In the genomic region with DNA sequence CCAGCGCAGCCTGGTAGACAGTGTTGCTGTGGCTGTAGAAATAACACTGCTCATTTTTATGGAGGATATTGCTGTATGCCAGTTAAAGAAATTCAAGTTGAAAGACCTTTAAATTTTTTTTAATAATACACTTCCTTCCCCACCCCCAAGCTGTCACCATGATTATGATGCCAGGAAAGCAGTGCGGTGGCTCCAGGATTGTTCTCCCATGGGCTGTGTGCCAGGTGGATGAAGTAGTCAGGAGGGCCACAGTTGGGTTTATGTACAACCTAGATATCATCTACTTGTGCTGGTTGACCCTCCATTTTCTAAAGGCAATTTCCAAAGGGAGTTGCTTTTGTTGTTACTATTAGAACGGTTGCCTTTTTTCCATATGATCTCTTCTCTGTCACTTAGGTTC, we compare ENCODE assay signal across 13 cellular contexts.
DNase-seq lines count a peak whose midpoint lies in the region; ATAC-seq, FAIRE-seq and TF ChIP-seq lines count a peak whose summit lies in the region.
"Had no signal": no experiment of that assay in that cellular context is flagged by ENCODE, and none has a peak within 500 bp of the region (broad histone marks: within the 10 kb centered on the region; RNA-seq: fewer than 3 reads in every experiment).

No MANE protein-coding gene starts in this region.

- H3K4me3 Mint-ChIP-seq in natural killer cell: no peak overlapping the region
- H3K4me3 Mint-ChIP-seq: stimulated activated naive CD8-positive, alpha-beta T cell treated with anti-CD3 and anti-CD28 coated beads, Interleukin-15, Interleukin-2, amounts not matched to agents 100 ng/mL and 50 ng/mL, for 24 hours had no signal

- H3K27me3 Mint-ChIP-seq in natural killer cell (ENCODE audit: low read depth in 2 of 2): no peaks in the 10 kb centered on the region
- H3K27me3 Mint-ChIP-seq: CD4-positive, alpha-beta memory T cell; stimulated activated naive CD8-positive, alpha-beta T cell treated with anti-CD3 and anti-CD28 coated beads, Interleukin-15, Interleukin-2, amounts not matched to agents 100 ng/mL and 50 ng/mL, for 24 hours had no signal

- in situ Hi-C loops in Caki2 (cut with HindIII; ENCODE audit: low pct_unique_long_range_greater_than_20kb, low sequenced_read_pairs): no loop called here

- 72% methylated on average over 3 of the region's 3 CpGs for WGBS in A549 (ENCODE audit: missing lambda C conversion rate)

- POLR2A ChIA-PET in A549 (lab: Yijun Ruan, JAX): no interaction called here

- 0 out of 3 replicates have a peak overlapping the region, but pooled peaks have one; percentile 15 for H3K4me2 ChIP-seq in A549

- peaks cover 49 to 51% of the 10 kb centered on the region in 2 donors for H3K4me1 Mint-ChIP-seq in natural killer cell

- intact Hi-C loops in left colon (cut with DNase I, micrococcal nuclease): no loop called here
- intact Hi-C loops in natural killer cell (cut with micrococcal nuclease): loop anchor here (5.0 kb wide), 1 partner anchor 64 kb away; no protein-coding TSS in a partner anchor

- no peak overlapping the region for H3K27ac Mint-ChIP-seq in natural killer cell

- DNase-seq in A549 (ENCODE audit: low read depth in 1 of 2, low spot score in 1 of 2) (no peak), Caki2 (ENCODE audit: low read depth) (peak; percentile 45), SHP77 treated with DMSO at 0.1 percent for 48 hours (lab: John Stamatoyannopoulos, UW) (peak; percentile 73), left colon (peak in 1 of 2 donors; percentile 52), erythroblast (lab: John Stamatoyannopoulos, UW) (no peak), natural killer cell (no peak)
- DNase-seq: CD4-positive, alpha-beta memory T cell; MM.1S; NCI-H748 treated with DMSO at 0.1 percent for 48 hours had no signal

- peaks cover 33% of the 10 kb centered on the region for H3K4me1 ChIP-seq in A549

- no peak for FAIRE-seq in A549 (lab: Jason Lieb, UNC)

- CTCF ChIA-PET in A549 (lab: Yijun Ruan, JAX): no interaction called here

- H3K9me3 Mint-ChIP-seq in natural killer cell: no peaks in the 10 kb centered on the region
- H3K9me3 Mint-ChIP-seq: stimulated activated naive CD8-positive, alpha-beta T cell treated with anti-CD3 and anti-CD28 coated beads, Interleukin-15, Interleukin-2, amounts not matched to agents 100 ng/mL and 50 ng/mL, for 24 hours had no signal

- TF ChIP-seq EP300 in A549 (IDR thresholded peaks at IDR 0.05): no peak

- TF ChIP-seq RAD21 in A549 (conservative IDR thresholded peaks at IDR 0.05 in 1 of 2, IDR thresholded peaks at IDR 0.05 in 1 of 2): no peak

- H3K9me3 ChIP-seq in A549: no peaks in the 10 kb centered on the region

- H3K36me3 Mint-ChIP-seq in natural killer cell: no peaks in the 10 kb centered on the region

- ATAC-seq in A549: no peak
- ATAC-seq in left colon: peak; percentile 49
- ATAC-seq in GM21619 (IDR thresholded peaks at IDR 0.05; ENCODE audit: unreplicated experiment): no peak
- ATAC-seq in HG02852 (IDR thresholded peaks at IDR 0.05; ENCODE audit: unreplicated experiment): no peak
- ATAC-seq in natural killer cell: no peak
- ATAC-seq: Right ventricle myocardium inferior had no signal

- TF ChIP-seq POLR2A in A549 (IDR thresholded peaks at IDR 0.05; ENCODE audit: low read length): no peak
- no peak for TF ChIP-seq POLR2A in erythroblast (IDR thresholded peaks at IDR 0.05; ENCODE audit: low read length)

- no peak for TF ChIP-seq CTCF in A549 (IDR thresholded peaks at IDR 0.05)
- no peak for TF ChIP-seq CTCF in natural killer cell (IDR thresholded peaks at IDR 0.05)

- H3K27ac ChIP-seq in A549: no peak overlapping the region

- no peak overlapping the region for H3K4me3 ChIP-seq in A549

TF ChIP-seq in A549, 52 proteins besides CTCF, POLR2A, EP300 and RAD21:
- TF ChIP-seq KDM5A (IDR thresholded peaks at IDR 0.05): no peak
- no peak for TF ChIP-seq ESRRA (IDR thresholded peaks at IDR 0.05; ENCODE audit: borderline replicate concordance, low read length)
- TF ChIP-seq MYC (IDR thresholded peaks at IDR 0.05; ENCODE audit: borderline replicate concordance, low read length): no peak
- no peak for TF ChIP-seq TFCP2L1 (CRISPR knock-in tag; IDR thresholded peaks at IDR 0.05)
- no peak for TF ChIP-seq GATA3 (IDR thresholded peaks at IDR 0.05; ENCODE audit: borderline replicate concordance)
- TF ChIP-seq, protein P1, sequence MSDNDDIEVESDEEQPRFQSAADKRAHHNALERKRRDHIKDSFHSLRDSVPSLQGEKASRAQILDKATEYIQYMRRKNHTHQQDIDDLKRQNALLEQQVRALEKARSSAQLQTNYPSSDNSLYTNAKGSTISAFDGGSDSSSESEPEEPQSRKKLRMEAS (IDR thresholded peaks at IDR 0.05): no peak
- no peak for TF ChIP-seq SMC3 (IDR thresholded peaks at IDR 0.05)
- TF ChIP-seq CHD4 (IDR thresholded peaks at IDR 0.05; ENCODE audit: borderline replicate concordance): no peak
- no peak for TF ChIP-seq NPAS2 (CRISPR knock-in tag; IDR thresholded peaks at IDR 0.05; ENCODE audit: borderline replicate concordance)
- TF ChIP-seq ZC3H11A (IDR thresholded peaks at IDR 0.05): no peak
- no peak for TF ChIP-seq TP53 (CRISPR knock-in tag; IDR thresholded peaks at IDR 0.05)
- TF ChIP-seq RCOR1 (IDR thresholded peaks at IDR 0.05; ENCODE audit: low read depth, low read length): no peak

Comparison
In these comparisons a context has a peak if more than half of its experiments do, and no peak if none do; other contexts are left out.
1. DNase-seq: peak in Caki2 (single experiment) and SHP77 treated with DMSO at 0.1 percent for 48 hours (single experiment); none in A549 (0 of 2), erythroblast (0 of 2) and natural killer cell (single experiment).